In the genomic region with DNA sequence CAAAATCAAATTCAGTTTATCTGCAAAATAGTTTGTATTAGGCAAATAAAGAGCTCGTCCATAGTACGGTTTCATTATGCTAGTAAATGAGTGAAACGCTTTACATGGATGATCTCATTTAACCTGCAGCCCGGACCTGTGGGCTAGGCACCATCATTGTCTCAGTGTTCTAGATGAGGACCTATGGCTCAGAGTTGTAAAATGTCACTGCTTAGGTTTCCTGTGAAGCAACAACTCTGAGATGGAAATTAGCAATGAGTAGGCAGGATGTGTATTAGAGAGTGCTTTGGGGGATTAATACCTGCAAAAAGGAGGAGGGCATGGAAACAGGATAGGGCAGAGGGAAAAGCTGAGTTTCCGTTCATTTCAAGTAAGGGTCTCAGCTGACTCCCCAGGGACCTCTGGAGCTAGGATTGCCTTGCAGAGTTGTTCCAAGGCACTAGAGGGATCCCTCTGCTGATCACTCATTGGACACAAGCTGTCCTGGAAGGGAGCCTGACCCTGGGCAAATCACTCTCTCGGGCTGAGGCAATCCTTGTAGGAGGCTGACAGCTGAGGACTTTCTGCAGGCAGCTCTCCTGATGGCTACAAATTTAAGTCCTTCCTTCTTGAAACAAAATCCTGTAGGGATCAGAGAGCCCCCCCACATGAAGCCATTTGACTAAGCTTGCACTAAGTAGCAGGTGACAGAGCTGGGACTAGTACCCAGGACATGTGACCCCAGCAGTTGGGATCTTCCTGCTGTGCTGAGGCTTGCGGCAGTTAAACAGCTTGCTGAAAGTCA, we compare ENCODE assay signal across 15 cellular contexts. TPM values are rescaled to one million over a fixed set of nuclear protein-coding genes. Genes with fewer than 3 reads are reported as not detected.
DNase-seq lines count a peak whose midpoint lies in the region.
"Had no signal": no experiment of that assay in that cellular context is flagged by ENCODE, and none has a peak within 500 bp of the region (broad histone marks: within the 10 kb centered on the region; RNA-seq: fewer than 3 reads in every experiment).

No MANE protein-coding gene starts in this region.

- H3K36me3 Mint-ChIP-seq in activated naive CD8-positive, alpha-beta T cell treated with anti-CD3 and anti-CD28 coated beads for 36 hours: no peaks in the 10 kb centered on the region
- H3K36me3 Mint-ChIP-seq in activated T-cell treated with anti-CD3 and anti-CD28 coated beads, Interleukin-2, amount 50 U/mL, for 24 hours (ENCODE audit: low read depth): no peaks in the 10 kb centered on the region

- peak; percentile 17 for DNase-seq in GM04504 (ENCODE audit: low read depth)
- peak; percentile 99 for DNase-seq in NCI-H82 (lab: John Stamatoyannopoulos, UW)
- DNase-seq in fibroblast of the conjunctiva (ENCODE audit: low read depth): peak; percentile 3
- peak; percentile 2 for DNase-seq in pons (ENCODE audit: low spot score)
- DNase-seq in GDM1 (lab: John Stamatoyannopoulos, UW): no peak
- no peak for DNase-seq in HUDEP-2 (lab: John Stamatoyannopoulos, UW; ENCODE audit: unreplicated experiment in 76 of 76)
- DNase-seq in activated naive CD8-positive, alpha-beta T cell treated with anti-CD3 and anti-CD28 coated beads for 36 hours: no peak
- DNase-seq in activated T-cell treated with anti-CD3 and anti-CD28 coated beads, Interleukin-2, amount 50 U/mL, for 24 hours: no peak
- DNase-seq: amniotic stem cell; DMS153; NCI-H1417; stimulated activated CD4-positive, alpha-beta T cell treated with anti-CD3 and anti-CD28 coated beads, Interleukin-2, amount 100 ng/mL, for 24 hours had no signal

- H3K27me3 Mint-ChIP-seq in activated naive CD8-positive, alpha-beta T cell treated with anti-CD3 and anti-CD28 coated beads for 36 hours: peaks cover 15% of the 10 kb centered on the region
- H3K27me3 Mint-ChIP-seq in activated T-cell treated with anti-CD3 and anti-CD28 coated beads, Interleukin-2, amount 50 U/mL, for 24 hours: peaks cover 37% of the 10 kb centered on the region

- no peak overlapping the region for H3K4me3 Mint-ChIP-seq in activated naive CD8-positive, alpha-beta T cell treated with anti-CD3 and anti-CD28 coated beads for 36 hours
- no peak overlapping the region for H3K4me3 Mint-ChIP-seq in activated T-cell treated with anti-CD3 and anti-CD28 coated beads, Interleukin-2, amount 50 U/mL, for 24 hours
- H3K4me3 Mint-ChIP-seq: stimulated activated naive CD8-positive, alpha-beta T cell treated with anti-CD3 and anti-CD28 coated beads, Interleukin-15, Interleukin-2, amounts not matched to agents 100 ng/mL and 50 ng/mL, for 24 hours had no signal

- H3K4me1 Mint-ChIP-seq in activated naive CD8-positive, alpha-beta T cell treated with anti-CD3 and anti-CD28 coated beads for 36 hours: no peaks in the 10 kb centered on the region
- no peaks in the 10 kb centered on the region for H3K4me1 Mint-ChIP-seq in activated T-cell treated with anti-CD3 and anti-CD28 coated beads, Interleukin-2, amount 50 U/mL, for 24 hours (ENCODE audit: low read depth)

- no peaks in the 10 kb centered on the region for H3K9me3 Mint-ChIP-seq in activated naive CD8-positive, alpha-beta T cell treated with anti-CD3 and anti-CD28 coated beads for 36 hours
- no peaks in the 10 kb centered on the region for H3K9me3 Mint-ChIP-seq in activated T-cell treated with anti-CD3 and anti-CD28 coated beads, Interleukin-2, amount 50 U/mL, for 24 hours
- H3K9me3 Mint-ChIP-seq: stimulated activated naive CD8-positive, alpha-beta T cell treated with anti-CD3 and anti-CD28 coated beads, Interleukin-15, Interleukin-2, amounts not matched to agents 100 ng/mL and 50 ng/mL, for 24 hours had no signal

- H3K27ac Mint-ChIP-seq in activated naive CD8-positive, alpha-beta T cell treated with anti-CD3 and anti-CD28 coated beads for 36 hours: no peak overlapping the region
- no peak overlapping the region for H3K27ac Mint-ChIP-seq in activated T-cell treated with anti-CD3 and anti-CD28 coated beads, Interleukin-2, amount 50 U/mL, for 24 hours
- H3K27ac Mint-ChIP-seq: stimulated activated naive CD8-positive, alpha-beta T cell treated with anti-CD3 and anti-CD28 coated beads, Interleukin-15, Interleukin-2, amounts not matched to agents 100 ng/mL and 50 ng/mL, for 24 hours had no signal

RNA-seq across cellular contexts. Expression of gene SIX2, which starts 58.8 kb away (rescaled TPM):
- not detected for total RNA-seq in activated naive CD8-positive, alpha-beta T cell treated with anti-CD3 and anti-CD28 coated beads for 36 hours
- total RNA-seq: HT-29; T-helper 2 cell treated with Interferon-gamma antibody and Interleukin-4, amounts not matched to agents 100 ng/mL and 5 ng/mL, for 36 hours had no signal

Comparison
In these comparisons a context has a peak if more than half of its experiments do, and no peak if none do; other contexts are left out.
1. DNase-seq: peak in GM04504 (single experiment), NCI-H82 (single experiment), fibroblast of the conjunctiva (single experiment) and pons (single experiment); none in GDM1 (single experiment), HUDEP-2 (0 of 76), activated naive CD8-positive, alpha-beta T cell treated with anti-CD3 and anti-CD28 coated beads for 36 hours (single experiment) and activated T-cell treated with anti-CD3 and anti-CD28 coated beads, Interleukin-2, amount 50 U/mL, for 24 hours (single experiment).